18 cellular contexts compared by ENCODE assay signal in genomic region chr9:68975644-68976043, GRCh38. TPM values are rescaled to one million over a fixed set of nuclear protein-coding genes. Genes with fewer than 3 reads are reported as not detected.
DNase-seq lines count a peak whose midpoint lies in the region; ATAC-seq and TF ChIP-seq lines count a peak whose summit lies in the region.
"Had no signal": no experiment of that assay in that cellular context is flagged by ENCODE, and none has a peak within 500 bp of the region (broad histone marks: within the 10 kb centered on the region; RNA-seq: fewer than 3 reads in every experiment).

No MANE protein-coding gene starts in this region.

- DNase-seq in activated CD4-positive, alpha-beta T cell treated with anti-CD3 and anti-CD28 coated beads, Interleukin-2, amount 10 ng/mL, durations not matched to agents 24 days and 14 days: no peak
- no peak for DNase-seq in activated CD4-positive, alpha-beta T cell treated with anti-CD3 and anti-CD28 coated beads, Interleukin-2, amount 50 U/mL, for 48 hours
- no peak for DNase-seq in activated T-helper 2 cell treated with anti-CD3 and anti-CD28 coated beads, Interferon-gamma antibody, Interleukin-2, Interleukin-4, amounts not matched to agents 10 μg/mL and 5 μg/mL and 100 μg/mL, durations not matched to agents 14 hours and 24 hours and 36 hours (ENCODE audit: low spot score)
- DNase-seq in left lung: no peak
- DNase-seq in natural killer cell: no peak
- no peak for DNase-seq in HK-2 (ENCODE audit: unreplicated experiment)
- DNase-seq: ACHN; activated CD8-positive, alpha-beta T cell treated with anti-CD3 and anti-CD28 coated beads for 36 hours; DMS79; effector CD8-positive, alpha-beta T cell; glutamatergic neuron; NCI-H446 had no signal

- H3K4me3 Mint-ChIP-seq in activated CD4-positive, alpha-beta T cell treated with anti-CD3 and anti-CD28 coated beads, Interleukin-2, amount 10 ng/mL, durations not matched to agents 24 days and 14 days: peak overlapping the region; percentile 67
- peak overlapping the region; percentile 78 for H3K4me3 Mint-ChIP-seq in activated T-helper 2 cell treated with anti-CD3 and anti-CD28 coated beads, Interferon-gamma antibody, Interleukin-2, Interleukin-4, amounts not matched to agents 10 μg/mL and 5 μg/mL and 100 μg/mL, durations not matched to agents 14 hours and 24 hours and 36 hours (ENCODE audit: low read depth)
- H3K4me3 Mint-ChIP-seq in natural killer cell: no peak overlapping the region
- H3K4me3 Mint-ChIP-seq: activated CD8-positive, alpha-beta T cell treated with anti-CD3 and anti-CD28 coated beads for 36 hours had no signal

- H3K27ac ChIP-seq in left lung: peak overlapping the region in 1 of 2 donors; percentile 71
- H3K27ac ChIP-seq in temporal lobe (ENCODE audit: low read depth, low read length): peak overlapping the region; percentile 42
- H3K27ac ChIP-seq: SK-N-MC had no signal

- H3K9me3 ChIP-seq in left lung: no peaks in the 10 kb centered on the region

- peaks cover 67% of the 10 kb centered on the region for H3K4me1 Mint-ChIP-seq in activated CD4-positive, alpha-beta T cell treated with anti-CD3 and anti-CD28 coated beads, Interleukin-2, amount 10 ng/mL, durations not matched to agents 24 days and 14 days
- peaks cover 73% of the 10 kb centered on the region for H3K4me1 Mint-ChIP-seq in activated T-helper 2 cell treated with anti-CD3 and anti-CD28 coated beads, Interferon-gamma antibody, Interleukin-2, Interleukin-4, amounts not matched to agents 10 μg/mL and 5 μg/mL and 100 μg/mL, durations not matched to agents 14 hours and 24 hours and 36 hours (ENCODE audit: low read depth)
- peaks cover 10 to 12% of the 10 kb centered on the region in 2 donors for H3K4me1 Mint-ChIP-seq in natural killer cell

- H3K27ac Mint-ChIP-seq in activated CD4-positive, alpha-beta T cell treated with anti-CD3 and anti-CD28 coated beads, Interleukin-2, amount 10 ng/mL, durations not matched to agents 24 days and 14 days: peak overlapping the region; percentile 82
- peak overlapping the region; percentile 87 for H3K27ac Mint-ChIP-seq in activated T-helper 2 cell treated with anti-CD3 and anti-CD28 coated beads, Interferon-gamma antibody, Interleukin-2, Interleukin-4, amounts not matched to agents 10 μg/mL and 5 μg/mL and 100 μg/mL, durations not matched to agents 14 hours and 24 hours and 36 hours
- H3K27ac Mint-ChIP-seq in natural killer cell: no peak overlapping the region

- peaks cover 31% of the 10 kb centered on the region for H3K36me3 Mint-ChIP-seq in activated CD4-positive, alpha-beta T cell treated with anti-CD3 and anti-CD28 coated beads, Interleukin-2, amount 10 ng/mL, durations not matched to agents 24 days and 14 days (ENCODE audit: low read depth)
- H3K36me3 Mint-ChIP-seq in activated T-helper 2 cell treated with anti-CD3 and anti-CD28 coated beads, Interferon-gamma antibody, Interleukin-2, Interleukin-4, amounts not matched to agents 10 μg/mL and 5 μg/mL and 100 μg/mL, durations not matched to agents 14 hours and 24 hours and 36 hours (ENCODE audit: low read depth): peaks cover 60% of the 10 kb centered on the region
- H3K36me3 Mint-ChIP-seq in natural killer cell: no peaks in the 10 kb centered on the region

- peak overlapping the region in 1 of 2 donors; percentile 28 for H3K4me3 ChIP-seq in left lung
- H3K4me3 ChIP-seq: SK-N-MC had no signal

- no peaks in the 10 kb centered on the region for H3K27me3 Mint-ChIP-seq in activated CD4-positive, alpha-beta T cell treated with anti-CD3 and anti-CD28 coated beads, Interleukin-2, amount 10 ng/mL, durations not matched to agents 24 days and 14 days
- no peaks in the 10 kb centered on the region for H3K27me3 Mint-ChIP-seq in activated T-helper 2 cell treated with anti-CD3 and anti-CD28 coated beads, Interferon-gamma antibody, Interleukin-2, Interleukin-4, amounts not matched to agents 10 μg/mL and 5 μg/mL and 100 μg/mL, durations not matched to agents 14 hours and 24 hours and 36 hours (ENCODE audit: low read depth)
- no peaks in the 10 kb centered on the region for H3K27me3 Mint-ChIP-seq in natural killer cell (ENCODE audit: low read depth in 2 of 2)

- H3K36me3 ChIP-seq in left lung: no peaks in the 10 kb centered on the region

- intact Hi-C loops in activated CD4-positive, alpha-beta T cell treated with anti-CD3 and anti-CD28 coated beads, Interleukin-2, amount 10 ng/mL, durations not matched to agents 24 days and 14 days (cut with micrococcal nuclease): loop anchor here (2.0 kb wide), 2 partner anchors 79 to 173 kb away; no protein-coding TSS in a partner anchor
- intact Hi-C loops in activated T-helper 2 cell treated with anti-CD3 and anti-CD28 coated beads, Interferon-gamma antibody, Interleukin-2, Interleukin-4, amounts not matched to agents 10 μg/mL and 5 μg/mL and 100 μg/mL, durations not matched to agents 14 hours and 24 hours and 36 hours (cut with micrococcal nuclease): loop anchor here (5.0 kb wide), 1 partner anchor 52 kb away; no protein-coding TSS in a partner anchor
- intact Hi-C loops in left lung (cut with DNase I) (no loop called here), natural killer cell (cut with micrococcal nuclease) (no loop called here)

- TF ChIP-seq CTCF in left lung (IDR thresholded peaks at IDR 0.05) (no peak), natural killer cell (IDR thresholded peaks at IDR 0.05) (no peak)

- no peaks in the 10 kb centered on the region for H3K27me3 ChIP-seq in left lung

- peaks cover 0 to 28% of the 10 kb centered on the region in 2 donors for H3K4me1 ChIP-seq in left lung

- ATAC-seq in left lung (peak; percentile 74), natural killer cell (no peak), GM21576 (IDR thresholded peaks at IDR 0.05; ENCODE audit: unreplicated experiment) (no peak)
- ATAC-seq: activated CD8-positive, alpha-beta T cell treated with anti-CD3 and anti-CD28 coated beads for 36 hours had no signal

- H3K9me3 Mint-ChIP-seq in activated CD4-positive, alpha-beta T cell treated with anti-CD3 and anti-CD28 coated beads, Interleukin-2, amount 10 ng/mL, durations not matched to agents 24 days and 14 days: peaks cover 23% of the 10 kb centered on the region
- H3K9me3 Mint-ChIP-seq in activated T-helper 2 cell treated with anti-CD3 and anti-CD28 coated beads, Interferon-gamma antibody, Interleukin-2, Interleukin-4, amounts not matched to agents 10 μg/mL and 5 μg/mL and 100 μg/mL, durations not matched to agents 14 hours and 24 hours and 36 hours: peaks cover 11% of the 10 kb centered on the region
- H3K9me3 Mint-ChIP-seq in natural killer cell: no peaks in the 10 kb centered on the region

RNA-seq across cellular contexts. Expression of gene PRKACG, which starts 38.3 kb away (rescaled TPM):
- not detected in 2 replicates for total RNA-seq in activated CD4-positive, alpha-beta T cell treated with anti-CD3 and anti-CD28 coated beads, Interleukin-2, amount 10 ng/mL, durations not matched to agents 24 days and 14 days
- total RNA-seq in activated T-helper 2 cell treated with anti-CD3 and anti-CD28 coated beads, Interferon-gamma antibody, Interleukin-2, Interleukin-4, amounts not matched to agents 10 μg/mL and 5 μg/mL and 100 μg/mL, durations not matched to agents 14 hours and 24 hours and 36 hours: not detected in 2 replicates
- total RNA-seq in left lung: not detected
- total RNA-seq in temporal lobe: not detected
- not detected for total RNA-seq in natural killer cell
- total RNA-seq: activated CD8-positive, alpha-beta T cell treated with anti-CD3 and anti-CD28 coated beads for 36 hours; lower leg skin; M059J; ureter had no signal

RNA-seq across cellular contexts. Expression of gene FXN, which starts 59.9 kb away (rescaled TPM):
- total RNA-seq in activated CD4-positive, alpha-beta T cell treated with anti-CD3 and anti-CD28 coated beads, Interleukin-2, amount 10 ng/mL, durations not matched to agents 24 days and 14 days: 45.4 and 47.3 TPM in 2 replicates
- total RNA-seq in activated T-helper 2 cell treated with anti-CD3 and anti-CD28 coated beads, Interferon-gamma antibody, Interleukin-2, Interleukin-4, amounts not matched to agents 10 μg/mL and 5 μg/mL and 100 μg/mL, durations not matched to agents 14 hours and 24 hours and 36 hours: 46.8 and 56.7 TPM in 2 replicates
- total RNA-seq in left lung (10 to 100 TPM; 11.0 to 13.1 TPM), temporal lobe (1.7 TPM), natural killer cell (10 to 100 TPM; 11.5 to 19.4 (median 18.9) TPM)

Comparison
In these comparisons a context has a peak if more than half of its experiments do, and no peak if none do; other contexts are left out.
1. H3K27ac Mint-ChIP-seq: peak in activated CD4-positive, alpha-beta T cell treated with anti-CD3 and anti-CD28 coated beads, Interleukin-2, amount 10 ng/mL, durations not matched to agents 24 days and 14 days (single experiment) and activated T-helper 2 cell treated with anti-CD3 and anti-CD28 coated beads, Interferon-gamma antibody, Interleukin-2, Interleukin-4, amounts not matched to agents 10 μg/mL and 5 μg/mL and 100 μg/mL, durations not matched to agents 14 hours and 24 hours and 36 hours (single experiment); none in natural killer cell (0 of 2).
2. intact Hi-C loops: an anchor here in activated CD4-positive, alpha-beta T cell treated with anti-CD3 and anti-CD28 coated beads, Interleukin-2, amount 10 ng/mL, durations not matched to agents 24 days and 14 days (2.0 kb wide) and activated T-helper 2 cell treated with anti-CD3 and anti-CD28 coated beads, Interferon-gamma antibody, Interleukin-2, Interleukin-4, amounts not matched to agents 10 μg/mL and 5 μg/mL and 100 μg/mL, durations not matched to agents 14 hours and 24 hours and 36 hours (5.0 kb wide); none called in left lung and natural killer cell.